ENCODE assay signal across 5 cellular contexts in genomic region chr2:41344529-41344928, GRCh38.
"Had no signal": no experiment of that assay in that cellular context is flagged by ENCODE, and none has a peak within 500 bp of the region (broad histone marks: within the 10 kb centered on the region; RNA-seq: fewer than 3 reads in every experiment).

No MANE protein-coding gene starts in this region.

- ATAC-seq: GM23338, K562 had no signal

- DNase-seq: H9, HCEC 1CT, IMR-90 had no signal

- H2AFZ ChIP-seq: GM23338 had no signal

- H3K4me3 ChIP-seq: GM23338, K562 had no signal

- H3K4me2 ChIP-seq: GM23338 had no signal
